Comparison of ENCODE assay signal across 1 cellular context in genomic region chr1:216499581-216500272, GRCh38.
TF ChIP-seq lines count a peak whose summit lies in the region.

No MANE protein-coding gene starts in this region.

TF ChIP-seq in HepG2, 621 proteins besides CTCF, POLR2A, EP300 and RAD21 (continued from another document and continues in another):
- TF ChIP-seq UBTF (CRISPR knock-in tag; IDR thresholded peaks at IDR 0.05) (no peak), ZNF121 (CRISPR knock-in tag; IDR thresholded peaks at IDR 0.05) (peak; percentile 95), ZNF589 (CRISPR knock-in tag; conservative IDR thresholded peaks at IDR 0.05) (no peak), ZNF713 (CRISPR knock-in tag; IDR thresholded peaks at IDR 0.05) (no peak), NFE2L2 (IDR thresholded peaks at IDR 0.05; ENCODE audit: low read length) (no peak), ARID2 (CRISPR knock-in tag; IDR thresholded peaks at IDR 0.05; ENCODE audit: borderline replicate concordance) (no peak), ZNF335 (CRISPR knock-in tag; IDR thresholded peaks at IDR 0.05) (no peak), ZNF609 (CRISPR knock-in tag; IDR thresholded peaks at IDR 0.05; ENCODE audit: borderline replicate concordance) (no peak), ZBTB33 (CRISPR knock-in tag; IDR thresholded peaks at IDR 0.05) (no peak), GATA4 (IDR thresholded peaks at IDR 0.05; ENCODE audit: borderline replicate concordance, low read depth) (no peak), FUBP1 (CRISPR knock-in tag; IDR thresholded peaks at IDR 0.05; ENCODE audit: borderline replicate concordance) (no peak), ZNF670 (CRISPR knock-in tag; IDR thresholded peaks at IDR 0.05; ENCODE audit: borderline replicate concordance) (no peak), SP4 (CRISPR knock-in tag; IDR thresholded peaks at IDR 0.05) (no peak), IRF2 (CRISPR knock-in tag; IDR thresholded peaks at IDR 0.05) (peak; percentile 34; the same call in 1 of the 2 replicates), ZNF619 (CRISPR knock-in tag; IDR thresholded peaks at IDR 0.05) (no peak), KLF11 (CRISPR knock-in tag; IDR thresholded peaks at IDR 0.05) (no peak), CEBPB (IDR thresholded peaks at IDR 0.05; ENCODE audit: borderline replicate concordance, low read depth, low read length) (peak; percentile 89), CBFB (CRISPR knock-in tag; IDR thresholded peaks at IDR 0.05) (no peak), TCF12 (IDR thresholded peaks at IDR 0.05) (no peak), TCF12 (CRISPR knock-in tag; IDR thresholded peaks at IDR 0.05) (no peak), DPF2 (CRISPR knock-in tag; IDR thresholded peaks at IDR 0.05; ENCODE audit: borderline replicate concordance, low read depth) (0 out of 2 replicates have a peak, but pooled peaks have one; percentile 68), TEAD2 (CRISPR knock-in tag; IDR thresholded peaks at IDR 0.05) (no peak), ZBTB25 (CRISPR knock-in tag; IDR thresholded peaks at IDR 0.05) (no peak), SPEN (CRISPR knock-in tag; IDR thresholded peaks at IDR 0.05; ENCODE audit: low read depth) (no peak), ZBTB7B (CRISPR knock-in tag; IDR thresholded peaks at IDR 0.05) (0 out of 2 replicates have a peak, but pooled peaks have one; percentile 30), ZNF607 (CRISPR knock-in tag; IDR thresholded peaks at IDR 0.05; ENCODE audit: borderline replicate concordance) (no peak), ZNF274 (CRISPR knock-in tag; IDR thresholded peaks at IDR 0.05) (no peak), NCOA2 (CRISPR knock-in tag; IDR thresholded peaks at IDR 0.05) (0 out of 2 replicates have a peak, but pooled peaks have one; percentile 34), CBX1 (IDR thresholded peaks at IDR 0.05; ENCODE audit: low read depth) (no peak), MYNN (CRISPR knock-in tag; IDR thresholded peaks at IDR 0.05; ENCODE audit: low read depth) (no peak), ATAD3A (CRISPR knock-in tag; IDR thresholded peaks at IDR 0.05) (no peak), YEATS4 (CRISPR knock-in tag; IDR thresholded peaks at IDR 0.05; ENCODE audit: borderline replicate concordance) (no peak), POGZ (CRISPR knock-in tag; IDR thresholded peaks at IDR 0.05) (0 out of 2 replicates have a peak, but pooled peaks have one; percentile 27), FOXC1 (CRISPR knock-in tag; IDR thresholded peaks at IDR 0.05; ENCODE audit: borderline replicate concordance) (no peak), NFKB2 (CRISPR knock-in tag; IDR thresholded peaks at IDR 0.05; ENCODE audit: borderline replicate concordance) (no peak)
- TF ChIP-seq, protein P1, sequence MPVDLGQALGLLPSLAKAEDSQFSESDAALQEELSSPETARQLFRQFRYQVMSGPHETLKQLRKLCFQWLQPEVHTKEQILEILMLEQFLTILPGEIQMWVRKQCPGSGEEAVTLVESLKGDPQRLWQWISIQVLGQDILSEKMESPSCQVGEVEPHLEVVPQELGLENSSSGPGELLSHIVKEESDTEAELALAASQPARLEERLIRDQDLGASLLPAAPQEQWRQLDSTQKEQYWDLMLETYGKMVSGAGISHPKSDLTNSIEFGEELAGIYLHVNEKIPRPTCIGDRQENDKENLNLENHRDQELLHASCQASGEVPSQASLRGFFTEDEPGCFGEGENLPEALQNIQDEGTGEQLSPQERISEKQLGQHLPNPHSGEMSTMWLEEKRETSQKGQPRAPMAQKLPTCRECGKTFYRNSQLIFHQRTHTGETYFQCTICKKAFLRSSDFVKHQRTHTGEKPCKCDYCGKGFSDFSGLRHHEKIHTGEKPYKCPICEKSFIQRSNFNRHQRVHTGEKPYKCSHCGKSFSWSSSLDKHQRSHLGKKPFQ (CRISPR knock-in tag; IDR thresholded peaks at IDR 0.05; ENCODE audit: insufficient replicate concordance), result peak; percentile 84
- TF ChIP-seq, protein P2, sequence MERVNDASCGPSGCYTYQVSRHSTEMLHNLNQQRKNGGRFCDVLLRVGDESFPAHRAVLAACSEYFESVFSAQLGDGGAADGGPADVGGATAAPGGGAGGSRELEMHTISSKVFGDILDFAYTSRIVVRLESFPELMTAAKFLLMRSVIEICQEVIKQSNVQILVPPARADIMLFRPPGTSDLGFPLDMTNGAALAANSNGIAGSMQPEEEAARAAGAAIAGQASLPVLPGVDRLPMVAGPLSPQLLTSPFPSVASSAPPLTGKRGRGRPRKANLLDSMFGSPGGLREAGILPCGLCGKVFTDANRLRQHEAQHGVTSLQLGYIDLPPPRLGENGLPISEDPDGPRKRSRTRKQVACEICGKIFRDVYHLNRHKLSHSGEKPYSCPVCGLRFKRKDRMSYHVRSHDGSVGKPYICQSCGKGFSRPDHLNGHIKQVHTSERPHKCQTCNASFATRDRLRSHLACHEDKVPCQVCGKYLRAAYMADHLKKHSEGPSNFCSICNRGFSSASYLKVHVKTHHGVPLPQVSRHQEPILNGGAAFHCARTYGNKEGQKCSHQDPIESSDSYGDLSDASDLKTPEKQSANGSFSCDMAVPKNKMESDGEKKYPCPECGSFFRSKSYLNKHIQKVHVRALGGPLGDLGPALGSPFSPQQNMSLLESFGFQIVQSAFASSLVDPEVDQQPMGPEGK (CRISPR knock-in tag; IDR thresholded peaks at IDR 0.05), result peak; percentile 82
- TF ChIP-seq, protein P3, sequence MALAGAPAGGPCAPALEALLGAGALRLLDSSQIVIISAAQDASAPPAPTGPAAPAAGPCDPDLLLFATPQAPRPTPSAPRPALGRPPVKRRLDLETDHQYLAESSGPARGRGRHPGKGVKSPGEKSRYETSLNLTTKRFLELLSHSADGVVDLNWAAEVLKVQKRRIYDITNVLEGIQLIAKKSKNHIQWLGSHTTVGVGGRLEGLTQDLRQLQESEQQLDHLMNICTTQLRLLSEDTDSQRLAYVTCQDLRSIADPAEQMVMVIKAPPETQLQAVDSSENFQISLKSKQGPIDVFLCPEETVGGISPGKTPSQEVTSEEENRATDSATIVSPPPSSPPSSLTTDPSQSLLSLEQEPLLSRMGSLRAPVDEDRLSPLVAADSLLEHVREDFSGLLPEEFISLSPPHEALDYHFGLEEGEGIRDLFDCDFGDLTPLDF (CRISPR knock-in tag; IDR thresholded peaks at IDR 0.05), result no peak
- TF ChIP-seq, protein P4, sequence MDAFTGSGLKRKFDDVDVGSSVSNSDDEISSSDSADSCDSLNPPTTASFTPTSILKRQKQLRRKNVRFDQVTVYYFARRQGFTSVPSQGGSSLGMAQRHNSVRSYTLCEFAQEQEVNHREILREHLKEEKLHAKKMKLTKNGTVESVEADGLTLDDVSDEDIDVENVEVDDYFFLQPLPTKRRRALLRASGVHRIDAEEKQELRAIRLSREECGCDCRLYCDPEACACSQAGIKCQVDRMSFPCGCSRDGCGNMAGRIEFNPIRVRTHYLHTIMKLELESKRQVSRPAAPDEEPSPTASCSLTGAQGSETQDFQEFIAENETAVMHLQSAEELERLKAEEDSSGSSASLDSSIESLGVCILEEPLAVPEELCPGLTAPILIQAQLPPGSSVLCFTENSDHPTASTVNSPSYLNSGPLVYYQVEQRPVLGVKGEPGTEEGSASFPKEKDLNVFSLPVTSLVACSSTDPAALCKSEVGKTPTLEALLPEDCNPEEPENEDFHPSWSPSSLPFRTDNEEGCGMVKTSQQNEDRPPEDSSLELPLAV (CRISPR knock-in tag; conservative IDR thresholded peaks at IDR 0.05; ENCODE audit: low read depth), result no peak
- TF ChIP-seq, protein P5, sequence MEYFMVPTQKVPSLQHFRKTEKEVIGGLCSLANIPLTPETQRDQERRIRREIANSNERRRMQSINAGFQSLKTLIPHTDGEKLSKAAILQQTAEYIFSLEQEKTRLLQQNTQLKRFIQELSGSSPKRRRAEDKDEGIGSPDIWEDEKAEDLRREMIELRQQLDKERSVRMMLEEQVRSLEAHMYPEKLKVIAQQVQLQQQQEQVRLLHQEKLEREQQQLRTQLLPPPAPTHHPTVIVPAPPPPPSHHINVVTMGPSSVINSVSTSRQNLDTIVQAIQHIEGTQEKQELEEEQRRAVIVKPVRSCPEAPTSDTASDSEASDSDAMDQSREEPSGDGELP (IDR thresholded peaks at IDR 0.05; ENCODE audit: borderline replicate concordance, low read depth), result no peak
- TF ChIP-seq, protein P6, sequence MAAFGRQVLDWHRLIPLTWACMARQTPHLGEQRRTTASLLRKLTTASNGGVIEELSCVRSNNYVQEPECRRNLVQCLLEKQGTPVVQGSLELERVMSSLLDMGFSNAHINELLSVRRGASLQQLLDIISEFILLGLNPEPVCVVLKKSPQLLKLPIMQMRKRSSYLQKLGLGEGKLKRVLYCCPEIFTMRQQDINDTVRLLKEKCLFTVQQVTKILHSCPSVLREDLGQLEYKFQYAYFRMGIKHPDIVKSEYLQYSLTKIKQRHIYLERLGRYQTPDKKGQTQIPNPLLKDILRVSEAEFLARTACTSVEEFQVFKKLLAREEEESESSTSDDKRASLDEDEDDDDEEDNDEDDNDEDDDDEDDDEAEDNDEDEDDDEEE (CRISPR knock-in tag; IDR thresholded peaks at IDR 0.05), result no peak
